1 cellular context compared by ENCODE assay signal in the genomic region with DNA sequence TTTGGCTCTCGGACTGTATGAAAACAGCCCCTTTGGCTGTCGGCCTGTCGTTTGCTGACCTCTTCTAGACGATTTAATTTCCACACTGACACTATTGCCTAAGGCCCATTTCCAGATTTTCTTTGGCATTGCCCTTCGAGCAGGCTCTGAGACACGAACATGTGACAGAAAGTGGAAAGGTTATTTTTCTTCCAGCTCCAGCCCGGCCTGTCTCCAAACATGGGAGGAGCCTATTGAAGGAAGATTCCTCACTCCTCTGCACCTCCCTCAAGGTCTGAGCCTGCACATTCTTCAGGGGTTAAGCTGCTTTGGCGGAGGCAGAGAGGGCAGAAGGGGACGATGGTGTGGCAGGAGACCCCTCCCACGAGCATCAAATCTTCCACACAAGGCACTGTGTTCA.
TF ChIP-seq lines count a peak whose summit lies in the region.

No MANE protein-coding gene starts in this region.

TF ChIP-seq in WTC11, 78 proteins besides CTCF, POLR2A, EP300 and RAD21 (continued from another document):
- TF ChIP-seq, protein P1, sequence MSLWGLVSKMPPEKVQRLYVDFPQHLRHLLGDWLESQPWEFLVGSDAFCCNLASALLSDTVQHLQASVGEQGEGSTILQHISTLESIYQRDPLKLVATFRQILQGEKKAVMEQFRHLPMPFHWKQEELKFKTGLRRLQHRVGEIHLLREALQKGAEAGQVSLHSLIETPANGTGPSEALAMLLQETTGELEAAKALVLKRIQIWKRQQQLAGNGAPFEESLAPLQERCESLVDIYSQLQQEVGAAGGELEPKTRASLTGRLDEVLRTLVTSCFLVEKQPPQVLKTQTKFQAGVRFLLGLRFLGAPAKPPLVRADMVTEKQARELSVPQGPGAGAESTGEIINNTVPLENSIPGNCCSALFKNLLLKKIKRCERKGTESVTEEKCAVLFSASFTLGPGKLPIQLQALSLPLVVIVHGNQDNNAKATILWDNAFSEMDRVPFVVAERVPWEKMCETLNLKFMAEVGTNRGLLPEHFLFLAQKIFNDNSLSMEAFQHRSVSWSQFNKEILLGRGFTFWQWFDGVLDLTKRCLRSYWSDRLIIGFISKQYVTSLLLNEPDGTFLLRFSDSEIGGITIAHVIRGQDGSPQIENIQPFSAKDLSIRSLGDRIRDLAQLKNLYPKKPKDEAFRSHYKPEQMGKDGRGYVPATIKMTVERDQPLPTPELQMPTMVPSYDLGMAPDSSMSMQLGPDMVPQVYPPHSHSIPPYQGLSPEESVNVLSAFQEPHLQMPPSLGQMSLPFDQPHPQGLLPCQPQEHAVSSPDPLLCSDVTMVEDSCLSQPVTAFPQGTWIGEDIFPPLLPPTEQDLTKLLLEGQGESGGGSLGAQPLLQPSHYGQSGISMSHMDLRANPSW (CRISPR knock-in tag; conservative IDR thresholded peaks at IDR 0.05; ENCODE audit: low read depth) = no peak
- no peak for TF ChIP-seq CREB1 (CRISPR knock-in tag; IDR thresholded peaks at IDR 0.05)
- no peak for TF ChIP-seq TP53 (CRISPR knock-in tag; IDR thresholded peaks at IDR 0.05)
- no peak for TF ChIP-seq OVOL2 (CRISPR knock-in tag; IDR thresholded peaks at IDR 0.05; ENCODE audit: borderline replicate concordance)
- TF ChIP-seq CREM (CRISPR knock-in tag; IDR thresholded peaks at IDR 0.05) = no peak
